In genomic region chr12:130212384-130212783, GRCh38 we compare ENCODE assay signal across 21 cellular contexts. TPM values are rescaled to one million over a fixed set of nuclear protein-coding genes. Genes with fewer than 3 reads are reported as not detected.
"Had no signal": no experiment of that assay in that cellular context is flagged by ENCODE, and none has a peak within 500 bp of the region (broad histone marks: within the 10 kb centered on the region; RNA-seq: fewer than 3 reads in every experiment).

No MANE protein-coding gene starts in this region.

- H3K4me1 ChIP-seq: right lobe of liver, tibial nerve had no signal

- H3K4me3 ChIP-seq: right lobe of liver, smooth muscle cell, tibial nerve had no signal

- DNase-seq: activated CD4-positive, alpha-beta T cell treated with anti-CD3 and anti-CD28 coated beads, Interleukin-2, amount 10 ng/mL, durations not matched to agents 24 days and 14 days; activated CD4-positive, CD25-positive, alpha-beta regulatory T cell; activated CD8-positive, alpha-beta memory T cell treated with anti-CD3 and anti-CD28 coated beads, Interleukin-2, amount 50 U/mL, for 48 hours; activated gamma-delta T cell; activated T-cell treated with anti-CD3 and anti-CD28 coated beads, Interleukin-2, amount 50 U/mL, for 72 hours; amniotic stem cell; central memory CD4-positive, alpha-beta T cell; cortex of kidney; effector CD8-positive, alpha-beta T cell; head of caudate nucleus; nucleus accumbens; right lobe of liver; stimulated activated CD4-positive, alpha-beta T cell treated with anti-CD3 and anti-CD28 coated beads, Interleukin-4, amount 100 ng/mL, for 4 hours; stimulated activated CD8-positive, alpha-beta memory T cell treated with anti-CD3 and anti-CD28 coated beads, Interleukin-4, amount 100 ng/mL, for 48 hours; stimulated activated naive CD4-positive, alpha-beta T cell treated with Interleukin-2 at 50 U/mL for 16 hours; substantia nigra had no signal

- H3K4me1 Mint-ChIP-seq: activated CD4-positive, alpha-beta T cell treated with anti-CD3 and anti-CD28 coated beads, Interleukin-2, amount 10 ng/mL, durations not matched to agents 24 days and 14 days; nephron had no signal

- H3K4me3 Mint-ChIP-seq: activated CD4-positive, alpha-beta T cell treated with anti-CD3 and anti-CD28 coated beads, Interleukin-2, amount 10 ng/mL, durations not matched to agents 24 days and 14 days; activated T-cell treated with anti-CD3 and anti-CD28 coated beads, Interleukin-2, amount 50 U/mL, for 72 hours; nephron had no signal

- H3K27ac Mint-ChIP-seq: activated CD4-positive, alpha-beta T cell treated with anti-CD3 and anti-CD28 coated beads, Interleukin-2, amount 10 ng/mL, durations not matched to agents 24 days and 14 days; activated naive CD4-positive, alpha-beta T cell treated with anti-CD3 and anti-CD28 coated beads, Interleukin-2, amount 50 U/mL, for 72 hours; activated T-cell treated with anti-CD3 and anti-CD28 coated beads, Interleukin-2, amount 50 U/mL, for 72 hours had no signal

- H3K9me3 ChIP-seq: right lobe of liver had no signal

- ATAC-seq: activated naive CD4-positive, alpha-beta T cell treated with anti-CD3 and anti-CD28 coated beads, Interleukin-2, amount 50 U/mL, for 72 hours; activated T-cell treated with anti-CD3 and anti-CD28 coated beads, Interleukin-2, amount 50 U/mL, for 72 hours; right lobe of liver had no signal

- H3K27ac ChIP-seq: right lobe of liver, tibial nerve had no signal

- H3K27me3 ChIP-seq: right lobe of liver, tibial nerve had no signal

- H3K27me3 Mint-ChIP-seq: activated CD4-positive, alpha-beta T cell treated with anti-CD3 and anti-CD28 coated beads, Interleukin-2, amount 10 ng/mL, durations not matched to agents 24 days and 14 days had no signal

- H3K36me3 ChIP-seq: right lobe of liver, tibial nerve had no signal

RNA-seq across cellular contexts. Expression of gene FZD10, which starts 50.1 kb away (rescaled TPM):
- total RNA-seq: activated CD4-positive, alpha-beta T cell treated with anti-CD3 and anti-CD28 coated beads, Interleukin-2, amount 10 ng/mL, durations not matched to agents 24 days and 14 days; activated naive CD4-positive, alpha-beta T cell treated with anti-CD3 and anti-CD28 coated beads, Interleukin-2, amount 50 U/mL, for 72 hours; activated T-cell treated with anti-CD3 and anti-CD28 coated beads, Interleukin-2, amount 50 U/mL, for 72 hours; right lobe of liver; T-helper 2 cell treated with Interferon-gamma antibody and Interleukin-4, amounts not matched to agents 100 ng/mL and 5 ng/mL, for 36 hours had no signal
